ENCODE assay signal across 1 cellular context in genomic region chr15:52709172-52709979, GRCh38.
TF ChIP-seq lines count a peak whose summit lies in the region.

No MANE protein-coding gene starts in this region.

TF ChIP-seq in HepG2, 621 proteins besides CTCF, POLR2A, EP300 and RAD21 (continued from another document and continues in another):
- no peak for TF ChIP-seq ZFP36L2 (CRISPR knock-in tag; IDR thresholded peaks at IDR 0.05)
- TF ChIP-seq PRPF4 (IDR thresholded peaks at IDR 0.05; ENCODE audit: low read depth, low read length, poor library complexity, severe bottlenecking), result no peak
- no peak for TF ChIP-seq ZNF567 (CRISPR knock-in tag; IDR thresholded peaks at IDR 0.05; ENCODE audit: borderline replicate concordance)
- TF ChIP-seq CENPX (CRISPR knock-in tag; IDR thresholded peaks at IDR 0.05), result no peak
- no peak for TF ChIP-seq SMARCE1 (IDR thresholded peaks at IDR 0.05; ENCODE audit: borderline replicate concordance)
- no peak for TF ChIP-seq PAX8 (CRISPR knock-in tag; IDR thresholded peaks at IDR 0.05; ENCODE audit: borderline replicate concordance)
- peak; percentile 47; the same call in 1 of the 2 replicates for TF ChIP-seq SP4 (CRISPR knock-in tag; IDR thresholded peaks at IDR 0.05)
- TF ChIP-seq ARID5B (CRISPR knock-in tag; IDR thresholded peaks at IDR 0.05), result no peak
- peak; percentile 89 for TF ChIP-seq ZFP91 (CRISPR knock-in tag; IDR thresholded peaks at IDR 0.05; ENCODE audit: borderline replicate concordance)
- TF ChIP-seq DPF2 (CRISPR knock-in tag; IDR thresholded peaks at IDR 0.05; ENCODE audit: borderline replicate concordance, low read depth), result 0 out of 2 replicates have a peak, but pooled peaks have one; percentile 18
- no peak for TF ChIP-seq PATZ1 (CRISPR knock-in tag; IDR thresholded peaks at IDR 0.05)
- TF ChIP-seq PHB2 (IDR thresholded peaks at IDR 0.05; ENCODE audit: partially characterized antibody), result no peak
- no peak for TF ChIP-seq ZNF503 (CRISPR knock-in tag; IDR thresholded peaks at IDR 0.05)
- no peak for TF ChIP-seq DDIT3 (CRISPR knock-in tag; IDR thresholded peaks at IDR 0.05)
- 0 out of 2 replicates have a peak, but pooled peaks have one; percentile 29 for TF ChIP-seq MED1 (CRISPR knock-in tag; IDR thresholded peaks at IDR 0.05)
- no peak for TF ChIP-seq ZNF383 (CRISPR knock-in tag; IDR thresholded peaks at IDR 0.05; ENCODE audit: borderline replicate concordance)
- TF ChIP-seq ZFY (CRISPR knock-in tag; IDR thresholded peaks at IDR 0.05), result peak; percentile 51
- no peak for TF ChIP-seq ZSCAN29 (CRISPR knock-in tag; conservative IDR thresholded peaks at IDR 0.05)
- no peak for TF ChIP-seq ZNF547 (CRISPR knock-in tag; IDR thresholded peaks at IDR 0.05)
- TF ChIP-seq SRF (IDR thresholded peaks at IDR 0.05; ENCODE audit: low read depth, low read length), result no peak
- no peak for TF ChIP-seq AHR (CRISPR knock-in tag; IDR thresholded peaks at IDR 0.05)
- TF ChIP-seq HNF1B (CRISPR knock-in tag; IDR thresholded peaks at IDR 0.05), result 0 out of 2 replicates have a peak, but pooled peaks have one; percentile 42
- TF ChIP-seq TCF7 (IDR thresholded peaks at IDR 0.05; ENCODE audit: low read depth), result no peak
- no peak for TF ChIP-seq KDM3A (CRISPR knock-in tag; IDR thresholded peaks at IDR 0.05; ENCODE audit: low read depth)
- TF ChIP-seq RBM22 (optimal IDR thresholded peaks at IDR 0.05; ENCODE audit: low read length), result no peak
- TF ChIP-seq ISL2 (CRISPR knock-in tag; IDR thresholded peaks at IDR 0.05), result no peak
- TF ChIP-seq ZNF446 (CRISPR knock-in tag; IDR thresholded peaks at IDR 0.05), result no peak
- no peak for TF ChIP-seq SP1 (IDR thresholded peaks at IDR 0.05)
- 0 out of 2 replicates have a peak, but pooled peaks have one; percentile 21 for TF ChIP-seq SP1 (CRISPR knock-in tag; IDR thresholded peaks at IDR 0.05)
- TF ChIP-seq ZBTB38 (CRISPR knock-in tag; IDR thresholded peaks at IDR 0.05), result no peak
- TF ChIP-seq PTBP1 (IDR thresholded peaks at IDR 0.05; ENCODE audit: low read depth, low read length, poor library complexity, severe bottlenecking), result no peak
- 0 out of 2 replicates have a peak, but pooled peaks have one; percentile 19 for TF ChIP-seq FOXJ3 (CRISPR knock-in tag; IDR thresholded peaks at IDR 0.05; ENCODE audit: borderline replicate concordance)
- TF ChIP-seq WIZ (CRISPR knock-in tag; IDR thresholded peaks at IDR 0.05), result no peak
- no peak for TF ChIP-seq NR2C2 (CRISPR knock-in tag; IDR thresholded peaks at IDR 0.05; ENCODE audit: borderline replicate concordance)
- TF ChIP-seq HES4 (CRISPR knock-in tag; IDR thresholded peaks at IDR 0.05; ENCODE audit: borderline replicate concordance), result no peak
- TF ChIP-seq ZNF350 (CRISPR knock-in tag; IDR thresholded peaks at IDR 0.05; ENCODE audit: borderline replicate concordance, low read depth), result no peak; the same call in 1 of the 2 replicates
- TF ChIP-seq MXD3 (CRISPR knock-in tag; IDR thresholded peaks at IDR 0.05), result no peak
- no peak for TF ChIP-seq ATF4 (CRISPR knock-in tag; IDR thresholded peaks at IDR 0.05)
- TF ChIP-seq ZNF891 (CRISPR knock-in tag; IDR thresholded peaks at IDR 0.05), result 0 out of 2 replicates have a peak, but pooled peaks have one; percentile 40
- 0 out of 2 replicates have a peak, but pooled peaks have one; percentile 40 for TF ChIP-seq GTF3A (CRISPR knock-in tag; conservative IDR thresholded peaks at IDR 0.05)
- TF ChIP-seq HOXA9 (CRISPR knock-in tag; IDR thresholded peaks at IDR 0.05; ENCODE audit: borderline replicate concordance), result no peak
- TF ChIP-seq ZNF34 (CRISPR knock-in tag; IDR thresholded peaks at IDR 0.05; ENCODE audit: borderline replicate concordance), result no peak
- no peak for TF ChIP-seq BCL6 (CRISPR knock-in tag; IDR thresholded peaks at IDR 0.05)
- TF ChIP-seq ZKSCAN1 (IDR thresholded peaks at IDR 0.05; ENCODE audit: low read length), result no peak
- TF ChIP-seq IRF1 (CRISPR knock-in tag; IDR thresholded peaks at IDR 0.05; ENCODE audit: low read depth), result no peak
- no peak for TF ChIP-seq KDM4B (CRISPR knock-in tag; IDR thresholded peaks at IDR 0.05)
- no peak for TF ChIP-seq CHD4 (IDR thresholded peaks at IDR 0.05; ENCODE audit: borderline replicate concordance, low read length)
- TF ChIP-seq AGO1 (IDR thresholded peaks at IDR 0.05; ENCODE audit: low read depth, low read length, poor library complexity, severe bottlenecking), result no peak
- no peak for TF ChIP-seq ESRRA (CRISPR knock-in tag; IDR thresholded peaks at IDR 0.05; ENCODE audit: low read depth)
- no peak for TF ChIP-seq ZBTB3 (CRISPR knock-in tag; IDR thresholded peaks at IDR 0.05; ENCODE audit: borderline replicate concordance, low read depth)
- TF ChIP-seq PAXIP1 (CRISPR knock-in tag; conservative IDR thresholded peaks at IDR 0.05), result peak; percentile 49; the same call in 1 of the 2 replicates
